In the genomic region with DNA sequence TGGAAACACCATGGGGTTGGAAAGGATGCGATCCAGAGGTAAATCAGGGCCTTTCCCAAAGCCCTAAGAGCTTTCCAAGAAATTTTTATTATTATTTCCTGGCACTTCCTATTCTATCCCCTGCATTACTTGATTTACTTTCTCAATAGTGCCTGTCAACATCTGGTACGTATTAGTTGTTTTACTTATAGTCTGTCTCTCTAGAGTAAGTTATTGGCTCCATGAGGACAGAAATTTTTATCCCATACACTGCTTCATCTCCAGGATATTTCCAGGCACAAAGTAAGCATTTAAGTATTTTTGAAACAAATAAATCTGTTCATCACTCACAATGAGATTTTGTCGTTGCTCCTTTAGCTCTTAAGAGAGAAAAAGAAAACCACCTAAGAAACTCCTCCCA, we compare ENCODE assay signal across 1 cellular context.
TF ChIP-seq lines count a peak whose summit lies in the region.

No MANE protein-coding gene starts in this region.

TF ChIP-seq in SK-N-SH treated with all-trans-retinoic acid at 6 μM for 48 hours, 23 proteins besides CTCF, POLR2A, EP300 and RAD21 (continued from another document):
- TF ChIP-seq ZNF565 (CRISPR knock-in tag; conservative IDR thresholded peaks at IDR 0.05; ENCODE audit: low read depth) (no peak), ESRRG (CRISPR knock-in tag; IDR thresholded peaks at IDR 0.05) (no peak), ZFP30 (CRISPR knock-in tag; IDR thresholded peaks at IDR 0.05) (no peak), ZC3H10 (CRISPR knock-in tag; IDR thresholded peaks at IDR 0.05) (no peak)
- TF ChIP-seq, protein P1, sequence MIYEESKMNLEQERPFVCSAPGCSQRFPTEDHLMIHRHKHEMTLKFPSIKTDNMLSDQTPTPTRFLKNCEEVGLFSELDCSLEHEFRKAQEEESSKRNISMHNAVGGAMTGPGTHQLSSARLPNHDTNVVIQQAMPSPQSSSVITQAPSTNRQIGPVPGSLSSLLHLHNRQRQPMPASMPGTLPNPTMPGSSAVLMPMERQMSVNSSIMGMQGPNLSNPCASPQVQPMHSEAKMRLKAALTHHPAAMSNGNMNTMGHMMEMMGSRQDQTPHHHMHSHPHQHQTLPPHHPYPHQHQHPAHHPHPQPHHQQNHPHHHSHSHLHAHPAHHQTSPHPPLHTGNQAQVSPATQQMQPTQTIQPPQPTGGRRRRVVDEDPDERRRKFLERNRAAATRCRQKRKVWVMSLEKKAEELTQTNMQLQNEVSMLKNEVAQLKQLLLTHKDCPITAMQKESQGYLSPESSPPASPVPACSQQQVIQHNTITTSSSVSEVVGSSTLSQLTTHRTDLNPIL (CRISPR knock-in tag; IDR thresholded peaks at IDR 0.05; ENCODE audit: low read depth), result no peak
- TF ChIP-seq, protein P2, sequence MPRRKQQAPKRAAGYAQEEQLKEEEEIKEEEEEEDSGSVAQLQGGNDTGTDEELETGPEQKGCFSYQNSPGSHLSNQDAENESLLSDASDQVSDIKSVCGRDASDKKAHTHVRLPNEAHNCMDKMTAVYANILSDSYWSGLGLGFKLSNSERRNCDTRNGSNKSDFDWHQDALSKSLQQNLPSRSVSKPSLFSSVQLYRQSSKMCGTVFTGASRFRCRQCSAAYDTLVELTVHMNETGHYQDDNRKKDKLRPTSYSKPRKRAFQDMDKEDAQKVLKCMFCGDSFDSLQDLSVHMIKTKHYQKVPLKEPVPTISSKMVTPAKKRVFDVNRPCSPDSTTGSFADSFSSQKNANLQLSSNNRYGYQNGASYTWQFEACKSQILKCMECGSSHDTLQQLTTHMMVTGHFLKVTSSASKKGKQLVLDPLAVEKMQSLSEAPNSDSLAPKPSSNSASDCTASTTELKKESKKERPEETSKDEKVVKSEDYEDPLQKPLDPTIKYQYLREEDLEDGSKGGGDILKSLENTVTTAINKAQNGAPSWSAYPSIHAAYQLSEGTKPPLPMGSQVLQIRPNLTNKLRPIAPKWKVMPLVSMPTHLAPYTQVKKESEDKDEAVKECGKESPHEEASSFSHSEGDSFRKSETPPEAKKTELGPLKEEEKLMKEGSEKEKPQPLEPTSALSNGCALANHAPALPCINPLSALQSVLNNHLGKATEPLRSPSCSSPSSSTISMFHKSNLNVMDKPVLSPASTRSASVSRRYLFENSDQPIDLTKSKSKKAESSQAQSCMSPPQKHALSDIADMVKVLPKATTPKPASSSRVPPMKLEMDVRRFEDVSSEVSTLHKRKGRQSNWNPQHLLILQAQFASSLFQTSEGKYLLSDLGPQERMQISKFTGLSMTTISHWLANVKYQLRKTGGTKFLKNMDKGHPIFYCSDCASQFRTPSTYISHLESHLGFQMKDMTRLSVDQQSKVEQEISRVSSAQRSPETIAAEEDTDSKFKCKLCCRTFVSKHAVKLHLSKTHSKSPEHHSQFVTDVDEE (CRISPR knock-in tag; IDR thresholded peaks at IDR 0.05), result no peak
